Comparison of ENCODE assay signal across 26 cellular contexts in the genomic region with DNA sequence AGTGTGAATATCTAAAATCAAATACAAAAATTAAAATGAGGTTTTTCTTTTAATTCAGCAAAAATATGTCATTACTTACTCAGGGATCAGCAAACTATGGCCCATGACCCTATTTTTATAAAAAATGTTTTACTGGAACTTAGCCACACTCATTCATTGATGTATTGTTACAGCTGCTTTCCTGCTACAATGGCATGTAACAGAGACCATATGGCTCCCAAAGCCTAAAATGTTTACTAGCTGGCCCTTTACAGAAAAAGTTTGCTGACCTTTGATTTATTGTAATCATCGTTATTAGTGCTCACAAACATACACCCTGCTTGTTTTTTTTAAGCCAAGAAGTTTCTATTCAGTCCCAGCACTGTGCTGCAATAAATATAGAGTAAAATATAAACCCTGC. TPM values are rescaled to one million over a fixed set of nuclear protein-coding genes. Genes with fewer than 3 reads are reported as not detected.
DNase-seq lines count a peak whose midpoint lies in the region; ATAC-seq and TF ChIP-seq lines count a peak whose summit lies in the region.
"Had no signal": no experiment of that assay in that cellular context is flagged by ENCODE, and none has a peak within 500 bp of the region (broad histone marks: within the 10 kb centered on the region; RNA-seq: fewer than 3 reads in every experiment).

No MANE protein-coding gene starts in this region.

- ATAC-seq in psoas muscle, result no peak
- ATAC-seq: T-cell had no signal

- TF ChIP-seq POLR2A in ovary (IDR thresholded peaks at IDR 0.05), result no peak

- H3K4me1 ChIP-seq in psoas muscle, result no peaks in the 10 kb centered on the region
- H3K4me1 ChIP-seq in ovary (ENCODE audit: insufficient read depth), result peaks cover 7% of the 10 kb centered on the region
- H3K4me1 ChIP-seq: esophagus muscularis mucosa, Peyer's patch had no signal

- no peak overlapping the region for H3K27ac ChIP-seq in psoas muscle
- H3K27ac ChIP-seq in ovary, result no peak overlapping the region
- H3K27ac ChIP-seq: brain microvascular endothelial cell, C4-2B, esophagus muscularis mucosa, Peyer's patch had no signal

- TF ChIP-seq EP300 in ovary (IDR thresholded peaks at IDR 0.05), result no peak

- no peak overlapping the region for H3K4me3 ChIP-seq in fibroblast of the aortic adventitia (ENCODE audit: low read depth, low read length)
- H3K4me3 ChIP-seq in psoas muscle, result no peak overlapping the region
- no peak overlapping the region for H3K4me3 ChIP-seq in ovary
- H3K4me3 ChIP-seq: adrenal gland, esophagus muscularis mucosa, HAP-1, heart left ventricle, Peyer's patch had no signal

- TF ChIP-seq CTCF in fibroblast of the aortic adventitia (IDR thresholded peaks at IDR 0.05; ENCODE audit: insufficient read depth, low read length) (no peak), psoas muscle (IDR thresholded peaks at IDR 0.05) (no peak), ovary (IDR thresholded peaks at IDR 0.05) (no peak)

- no peaks in the 10 kb centered on the region for H3K9me3 ChIP-seq in psoas muscle
- no peaks in the 10 kb centered on the region for H3K9me3 ChIP-seq in ovary
- H3K9me3 ChIP-seq: adrenal gland, esophagus muscularis mucosa, HAP-1, heart left ventricle, Peyer's patch had no signal

- DNase-seq in NCI-H69 (lab: John Stamatoyannopoulos, UW), result peak; percentile 57
- peak; percentile 65 for DNase-seq in brain pericyte (ENCODE audit: low read depth, low spot score)
- DNase-seq in fibroblast of the aortic adventitia (ENCODE audit: low read depth), result peak; percentile 45
- peak; percentile 71 for DNase-seq in pulmonary artery endothelial cell (ENCODE audit: low read depth, low spot score)
- no peak for DNase-seq in psoas muscle
- no peak for DNase-seq in cortex of kidney (lab: John Stamatoyannopoulos, UW)
- DNase-seq in ovary, result no peak
- DNase-seq: activated B cell treated with CpG ODN at 0.5 μM for 24 hours; activated CD4-positive, alpha-beta T cell treated with anti-CD3 and anti-CD28 coated beads, Interleukin-2, amount 50 U/mL, for 1 hour; activated naive CD4-positive, alpha-beta T cell treated with Interleukin-2 at 50 U/mL for 16 hours; adrenal gland; brain microvascular endothelial cell; heart left ventricle; IMR-90; naive B cell; NCI-H1092 treated with DMSO at 0.1 percent for 48 hours; NCI-H187; NCI-H2171 treated with DMSO at 0.1 percent for 48 hours; NCI-H524 treated with DMSO at 0.1 percent for 48 hours; Peyer's patch; SIG-M5; T-cell; trophoblast cell had no signal

- 27 to 40% (median 35%) methylated on average over 1 of the region's 1 CpG for WGBS in psoas muscle, 3 donors
- WGBS in ovary, 3 donors, result 3 to 13% (median 13%) methylated on average over 1 of the region's 1 CpG

- intact Hi-C loops in psoas muscle (cut with DNase I), result no loop called here
- intact Hi-C loops in ovary (cut with DNase I), result no loop called here

- H3K36me3 ChIP-seq in psoas muscle (ENCODE audit: insufficient read depth in 1 of 2, low read depth in 1 of 2) (no peaks in the 10 kb centered on the region), ovary (no peaks in the 10 kb centered on the region)
- H3K36me3 ChIP-seq: adrenal gland, brain microvascular endothelial cell, esophagus muscularis mucosa, HAP-1, heart left ventricle, Peyer's patch had no signal

- H3K27me3 ChIP-seq in psoas muscle (ENCODE audit: insufficient read depth in 3 of 3, low read length in 2 of 3), result no peaks in the 10 kb centered on the region
- no peaks in the 10 kb centered on the region for H3K27me3 ChIP-seq in ovary
- H3K27me3 ChIP-seq: adrenal gland, brain microvascular endothelial cell, esophagus muscularis mucosa, heart left ventricle, Peyer's patch had no signal

RNA-seq across cellular contexts. Expression of a gene that starts 37.6 kb away (rescaled TPM):
- total RNA-seq in fibroblast of the aortic adventitia (ENCODE audit: low replicate concordance) (0.54 and 0.74 TPM in 2 replicates), pulmonary artery endothelial cell (28.1 and 56.4 TPM in 2 replicates), psoas muscle (under 1 TPM; 0.29 to 0.43 (median 0.33) TPM), ovary (1 to 10 TPM; 1.1 to 5.9 (median 2.6) TPM)
- polyA plus RNA-seq in psoas muscle (under 1 TPM; 0.17 to 0.34 (median 0.22) TPM), ovary (1 to 10 TPM in 1 of 2 donors, under 1 TPM in 1; 0.96 to 2.6 TPM)
- total RNA-seq: IMR-90 had no signal
- polyA plus RNA-seq: IMR-90 had no signal

Comparison
In these comparisons a context has a peak if more than half of its experiments do, and no peak if none do; other contexts are left out.
1. DNase-seq: peak in NCI-H69 (single experiment), brain pericyte (single experiment), fibroblast of the aortic adventitia (single experiment) and pulmonary artery endothelial cell (single experiment); none in psoas muscle (0 of 2), cortex of kidney (single experiment) and ovary (0 of 5).